8 cellular contexts compared by ENCODE assay signal in genomic region chrX:153933751-153934472, GRCh38. TPM values are rescaled to one million over a fixed set of nuclear protein-coding genes. Genes with fewer than 3 reads are reported as not detected.
DNase-seq lines count a peak whose midpoint lies in the region; ATAC-seq and TF ChIP-seq lines count a peak whose summit lies in the region.

No MANE protein-coding gene starts in this region.

- H3K27me3 ChIP-seq in HUES64 (ENCODE audit: insufficient read depth, low read length): no peaks in the 10 kb centered on the region
- H3K27me3 ChIP-seq in breast epithelium: peaks cover 0 to 14% of the 10 kb centered on the region in 2 donors
- H3K27me3 ChIP-seq in mucosa of stomach (ENCODE audit: control insufficient read depth, insufficient read depth, low read length): no peaks in the 10 kb centered on the region

- intact Hi-C loops in breast epithelium (cut with DNase I; ENCODE audit: low total_unique reads): no loop called here

- no peak for TF ChIP-seq CTCF in breast epithelium (IDR thresholded peaks at IDR 0.05)

- WGBS in HUES64: 45% methylated on average over 13 of the region's 14 CpGs

- no peak for ATAC-seq in HG03432 (IDR thresholded peaks at IDR 0.05; ENCODE audit: unreplicated experiment)
- no peak for ATAC-seq in GM21447 (IDR thresholded peaks at IDR 0.05; ENCODE audit: unreplicated experiment)

- H3K4me3 ChIP-seq in HUES64 (ENCODE audit: low read length) (peak overlapping the region; percentile 75), breast epithelium (peak overlapping the region; percentile 62 to 88 (median 63)), mucosa of stomach (ENCODE audit: low read length) (peak overlapping the region; percentile 2)

- peak overlapping the region; percentile 81 for H3K9ac ChIP-seq in HUES64 (ENCODE audit: low read depth, low read length)
- H3K9ac ChIP-seq in mucosa of stomach (ENCODE audit: low read length): peak overlapping the region; percentile 34

- DNase-seq in AG08395 (ENCODE audit: low spot score) (peak; percentile 38), breast epithelium (ENCODE audit: low spot score in 2 of 2) (no peak), COR-L47 (lab: John Stamatoyannopoulos, UW) (no peak), SKM-1 treated with dmso at 0.1 percent for 144 hours (lab: John Stamatoyannopoulos, UW; ENCODE audit: unreplicated experiment) (no peak)

- TF ChIP-seq POLR2A in breast epithelium (IDR thresholded peaks at IDR 0.05): no peak

- H3K36me3 ChIP-seq in HUES64 (ENCODE audit: insufficient read depth, low read length) (peaks cover 37% of the 10 kb centered on the region), breast epithelium (no peaks in the 10 kb centered on the region), mucosa of stomach (ENCODE audit: control insufficient read depth, insufficient read depth, low read length) (no peaks in the 10 kb centered on the region)

- H3K27ac ChIP-seq in HUES64 (ENCODE audit: low read depth, low read length) (no peak overlapping the region), breast epithelium (peak overlapping the region in 1 of 2 donors; percentile 52)

- H3K4me1 ChIP-seq in HUES64 (ENCODE audit: insufficient read depth, low read length) (no peaks in the 10 kb centered on the region), breast epithelium (no peaks in the 10 kb centered on the region), mucosa of stomach (ENCODE audit: control insufficient read depth, insufficient read depth, low read length) (peaks cover 12% of the 10 kb centered on the region)

- H3K9me3 ChIP-seq in HUES64 (ENCODE audit: insufficient read depth, low read depth, low read length) (no peaks in the 10 kb centered on the region), breast epithelium (no peaks in the 10 kb centered on the region), mucosa of stomach (ENCODE audit: control insufficient read depth, low read length) (no peaks in the 10 kb centered on the region)

RNA-seq across cellular contexts. Expression of gene NAA10, which starts 0.9 kb away (rescaled TPM):
- polyA plus RNA-seq in HUES64 (2013, experiment 1 of 2): 88.5 TPM
- polyA plus RNA-seq in HUES64 (2013, experiment 2 of 2): 80.7 TPM
- total RNA-seq in breast epithelium: 10 to 100 TPM; 57.7 to 81.0 (median 79.2) TPM

RNA-seq across cellular contexts. Expression of gene ARHGAP4, which starts 7.8 kb away (rescaled TPM):
- polyA plus RNA-seq in HUES64 (2013, experiment 1 of 2): 15.3 TPM
- polyA plus RNA-seq in HUES64 (2013, experiment 2 of 2): 18.2 TPM
- 10 to 100 TPM; 18.4 to 21.5 (median 19.8) TPM for total RNA-seq in breast epithelium

RNA-seq across cellular contexts. Expression of gene RENBP, which starts 10.5 kb away (rescaled TPM):
- polyA plus RNA-seq in HUES64 (2013, experiment 1 of 2): 5.8 TPM
- polyA plus RNA-seq in HUES64 (2013, experiment 2 of 2): 6.9 TPM
- 10 to 100 TPM in 1 of 3 donors, 1 to 10 TPM in 2; 6.6 to 50.7 (median 6.9) TPM for total RNA-seq in breast epithelium

RNA-seq across cellular contexts. Expression of gene AVPR2, which starts 29.4 kb away (rescaled TPM):
- polyA plus RNA-seq in HUES64 (2013, experiment 1 of 2): not detected
- not detected for polyA plus RNA-seq in HUES64 (2013, experiment 2 of 2)
- total RNA-seq in breast epithelium: 1 to 10 TPM in 2 of 3 donors, under 1 TPM in 1; 0.44 to 5.9 (median 5.3) TPM

RNA-seq across cellular contexts. Expression of gene HCFC1, which starts 37.7 kb away (rescaled TPM):
- 59.9 TPM for polyA plus RNA-seq in HUES64 (2013, experiment 1 of 2)
- polyA plus RNA-seq in HUES64 (2013, experiment 2 of 2): 64.5 TPM
- 10 to 100 TPM; 20.2 to 23.0 (median 22.6) TPM for total RNA-seq in breast epithelium

Comparison
In these comparisons a context has a peak if more than half of its experiments do, and no peak if none do; other contexts are left out.
1. H3K4me3 ChIP-seq: peak in every context shown above with its lines; median percentile 75 in HUES64; 63 in breast epithelium; 2 in mucosa of stomach.